Comparison of ENCODE assay signal across 35 cellular contexts in genomic region chr2:147779440-147779839, GRCh38.
A peak's percentile ranks its signal among the peaks of the same experiment; 100 is the strongest.
DNase-seq lines count a peak whose midpoint lies in the region; ATAC-seq, FAIRE-seq and TF ChIP-seq lines count a peak whose summit lies in the region.
"Had no signal": no experiment of that assay in that cellular context is flagged by ENCODE, and none has a peak within 500 bp of the region (broad histone marks: within the 10 kb centered on the region; RNA-seq: fewer than 3 reads in every experiment).

No MANE protein-coding gene starts in this region.

- H3K36me3 ChIP-seq in PC-3 (ENCODE audit: low read depth, low read length) (no peaks in the 10 kb centered on the region), astrocyte (ENCODE audit: insufficient read depth, low read length) (no peaks in the 10 kb centered on the region), trophoblast cell (ENCODE audit: control insufficient read depth in 1 of 2, insufficient read depth in 2 of 2, low read length in 2 of 2) (no peaks in the 10 kb centered on the region)
- H3K36me3 ChIP-seq: BE2C; BLaER1; BLaER1 treated with 17β-estradiol and CSF1 and Interleukin-3, amounts not matched to agents 10 nM and 100 nM had no signal

- no peaks in the 10 kb centered on the region for H3K36me3 Mint-ChIP-seq in astrocyte (ENCODE audit: low read depth, unreplicated experiment)
- H3K36me3 Mint-ChIP-seq: CD14-positive monocyte; CD4-positive, alpha-beta memory T cell; CD4-positive, CD25-positive, alpha-beta regulatory T cell; CD8-positive, alpha-beta T cell had no signal

- H3K14ac ChIP-seq in trophoblast cell (ENCODE audit: low read length), result no peak overlapping the region

- peak overlapping the region; percentile 55 for H4K91ac ChIP-seq in trophoblast cell (ENCODE audit: low read depth, low read length)

- H3K79me2 ChIP-seq in PC-3 (ENCODE audit: low read length) (no peaks in the 10 kb centered on the region), astrocyte (ENCODE audit: insufficient read depth, low read length) (no peaks in the 10 kb centered on the region), trophoblast cell (ENCODE audit: control insufficient read depth, insufficient read depth, low read length, poor library complexity) (peaks cover 2% of the 10 kb centered on the region)

- H3K4me1 Mint-ChIP-seq in astrocyte (ENCODE audit: low read depth, unreplicated experiment), result peaks cover 12% of the 10 kb centered on the region
- H3K4me1 Mint-ChIP-seq: B cell; CD14-positive monocyte; CD4-positive, CD25-positive, alpha-beta regulatory T cell; CD8-positive, alpha-beta memory T cell had no signal

- peak overlapping the region; percentile 73 for H4K8ac ChIP-seq in trophoblast cell (ENCODE audit: low read depth, low read length)

- no peaks in the 10 kb centered on the region for H3K27me3 ChIP-seq in PC-3 (ENCODE audit: low read length)
- H3K27me3 ChIP-seq in astrocyte (ENCODE audit: insufficient read depth, low read length), result no peaks in the 10 kb centered on the region
- H3K27me3 ChIP-seq in trophoblast cell (ENCODE audit: insufficient read depth, low read length), result no peaks in the 10 kb centered on the region
- H3K27me3 ChIP-seq: BE2C; BLaER1; BLaER1 treated with 17β-estradiol and CSF1 and Interleukin-3, amounts not matched to agents 10 nM and 100 nM had no signal

- H2AFZ ChIP-seq in PC-3 (ENCODE audit: low read length), result no peak overlapping the region
- no peak overlapping the region for H2AFZ ChIP-seq in astrocyte (ENCODE audit: low read depth, low read length)
- no peak overlapping the region for H2AFZ ChIP-seq in trophoblast cell (ENCODE audit: insufficient read depth, low read length, poor library complexity)

- no TSS peak for BruUV-seq in PC-3 (replicated peaks; lab: Mats Ljungman, UMichigan)

- H3K4ac ChIP-seq in trophoblast cell (ENCODE audit: low read depth, low read length), result no peak overlapping the region

- POLR2A ChIA-PET in PC-3 (lab: Charles Lee; ENCODE audit: unreplicated experiment), result no interaction called here

- H3K27ac ChIP-seq in PC-3 (ENCODE audit: low read length) (no peak overlapping the region), astrocyte (ENCODE audit: low read depth, low read length) (no peak overlapping the region), trophoblast cell (ENCODE audit: low read depth, low read length) (peak overlapping the region; percentile 70)
- H3K27ac ChIP-seq: 22Rv1; A549; BLaER1; BLaER1 treated with 17β-estradiol and CSF1 and Interleukin-3, amounts not matched to agents 10 nM and 100 nM; C4-2B had no signal

- no peak overlapping the region for H3K23ac ChIP-seq in trophoblast cell (ENCODE audit: low read length)

- H3K79me1 ChIP-seq in trophoblast cell (ENCODE audit: low read length), result peaks cover 2% of the 10 kb centered on the region

- no peaks in the 10 kb centered on the region for H3K9me2 ChIP-seq in PC-3 (replicated peaks; ENCODE audit: low read length)

- WGBS in trophoblast cell (ENCODE audit: extremely low coverage, insufficient coverage, insufficient read length), result no CpG with 5 or more reads among the region's 1 CpG

- no peak overlapping the region for H2AK5ac ChIP-seq in trophoblast cell (ENCODE audit: low read length)

- no peaks in the 10 kb centered on the region for H3K27me3 Mint-ChIP-seq in astrocyte (ENCODE audit: low read depth, unreplicated experiment)
- H3K27me3 Mint-ChIP-seq: CD4-positive, alpha-beta T cell; CD4-positive, CD25-positive, alpha-beta regulatory T cell; CD8-positive, alpha-beta memory T cell had no signal

- H4K20me1 ChIP-seq in PC-3 (ENCODE audit: low read length) (no peaks in the 10 kb centered on the region), astrocyte (ENCODE audit: insufficient read depth, low read length) (no peaks in the 10 kb centered on the region)
- H4K20me1 ChIP-seq: BLaER1; BLaER1 treated with 17β-estradiol and CSF1 and Interleukin-3, amounts not matched to agents 10 nM and 100 nM had no signal

- peak overlapping the region; percentile 13 for H3K27ac Mint-ChIP-seq in astrocyte (ENCODE audit: unreplicated experiment)
- H3K27ac Mint-ChIP-seq: B cell; CD14-positive monocyte; CD4-positive, alpha-beta memory T cell; CD4-positive, alpha-beta T cell; CD4-positive, CD25-positive, alpha-beta regulatory T cell; CD8-positive, alpha-beta memory T cell; CD8-positive, alpha-beta T cell had no signal

- FAIRE-seq in astrocyte (lab: Jason Lieb, UNC) (no peak), GM19239 (lab: Jason Lieb, UNC) (no peak)
- FAIRE-seq: A204.1, A549, D721Med had no signal

- ATAC-seq in PC-3, result peak; percentile 60
- ATAC-seq in GM21737 (IDR thresholded peaks at IDR 0.05; ENCODE audit: unreplicated experiment), result no peak
- ATAC-seq: A549; CD8-positive, alpha-beta T cell had no signal

- no peak overlapping the region for H2BK12ac ChIP-seq in trophoblast cell (ENCODE audit: low read length)

- H3K4me3 ChIP-seq in PC-3 (ENCODE audit: low read length), result no peak overlapping the region
- H3K4me3 ChIP-seq in astrocyte (ENCODE audit: insufficient read depth, low read depth, low read length), result no peak overlapping the region
- H3K4me3 ChIP-seq in trophoblast cell (ENCODE audit: low read depth, low read length), result no peak overlapping the region
- H3K4me3 ChIP-seq: A549; BLaER1; BLaER1 treated with 17β-estradiol and CSF1 and Interleukin-3, amounts not matched to agents 10 nM and 100 nM had no signal

- H3K4me1 ChIP-seq in PC-3 (ENCODE audit: insufficient read depth, low read length) (0 out of 2 replicates have a peak, but pooled peaks cover 7% of the 10 kb centered on the region), astrocyte (ENCODE audit: insufficient read depth, low read length) (no peaks in the 10 kb centered on the region), trophoblast cell (ENCODE audit: control insufficient read depth in 1 of 2, insufficient read depth in 2 of 2, low read length in 2 of 2) (peaks cover 0 to 4% of the 10 kb centered on the region in 2 experiments)
- H3K4me1 ChIP-seq: A549; BE2C; BLaER1; BLaER1 treated with 17β-estradiol and CSF1 and Interleukin-3, amounts not matched to agents 10 nM and 100 nM; Caco-2 had no signal

- CTCF ChIA-PET in PC-3 (lab: Charles Lee), result no interaction called here

- intact Hi-C loops in PC-3 (cut with micrococcal nuclease), result no loop called here

- TF ChIP-seq CTCF in PC-3 (conservative IDR thresholded peaks at IDR 0.05; ENCODE audit: low read depth, low read length), result no peak
- no peak for TF ChIP-seq CTCF in astrocyte (IDR thresholded peaks at IDR 0.05; ENCODE audit: insufficient read depth, low read depth, low read length)

- H3K4me2 ChIP-seq in PC-3 (ENCODE audit: low read length), result no peak overlapping the region
- no peak overlapping the region for H3K4me2 ChIP-seq in astrocyte (ENCODE audit: low read length)
- no peak overlapping the region for H3K4me2 ChIP-seq in trophoblast cell (ENCODE audit: low read length)
- H3K4me2 ChIP-seq: A549; BLaER1; BLaER1 treated with 17β-estradiol and CSF1 and Interleukin-3, amounts not matched to agents 10 nM and 100 nM had no signal

- no peaks in the 10 kb centered on the region for H3K9me3 ChIP-seq in PC-3 (ENCODE audit: low read length)
- H3K9me3 ChIP-seq in astrocyte (ENCODE audit: insufficient read depth, low read depth, low read length), result no peaks in the 10 kb centered on the region
- H3K9me3 ChIP-seq in trophoblast cell (ENCODE audit: insufficient read depth, low read depth, low read length), result no peaks in the 10 kb centered on the region
- H3K9me3 ChIP-seq: A549; BE2C; BLaER1; BLaER1 treated with 17β-estradiol and CSF1 and Interleukin-3, amounts not matched to agents 10 nM and 100 nM; Caco-2 had no signal

- H3K4me3 Mint-ChIP-seq in astrocyte (ENCODE audit: unreplicated experiment), result no peak overlapping the region
- H3K4me3 Mint-ChIP-seq: B cell; CD14-positive monocyte; CD4-positive, alpha-beta memory T cell; CD4-positive, alpha-beta T cell; CD4-positive, CD25-positive, alpha-beta regulatory T cell; CD8-positive, alpha-beta memory T cell; CD8-positive, alpha-beta T cell had no signal

- peak overlapping the region; percentile 66 for H2BK120ac ChIP-seq in trophoblast cell (ENCODE audit: insufficient read depth, low read length, poor library complexity)

- DNase-seq in PC-3, result no peak
- no peak for DNase-seq in astrocyte (ENCODE audit: low read depth)
- DNase-seq in trophoblast cell, result no peak
- DNase-seq in GM19239 (ENCODE audit: insufficient read length, low spot score), result no peak
- no peak for DNase-seq in middle frontal gyrus (ENCODE audit: extremely low spot score, low spot score)
- DNase-seq: 8988T; ACHN; AML-193; BE2C; C1 segment of cervical spinal cord; Caco-2; Calu3; CD4-positive, alpha-beta memory T cell; CD4-positive, alpha-beta T cell; CD4-positive, CD25-positive, alpha-beta regulatory T cell; CD8-positive, alpha-beta memory T cell; CD8-positive, alpha-beta T cell; COR-L47; DMS 273 treated with DMSO at 0.1 percent for 48 hours; DMS153; DMS53; DMS79; DMS79 treated with DMSO at 0.1 percent for 48 hours; DND-41; EL had no signal

- no peaks in the 10 kb centered on the region for H3K9me3 Mint-ChIP-seq in astrocyte (ENCODE audit: unreplicated experiment)
- H3K9me3 Mint-ChIP-seq: CD4-positive, alpha-beta T cell; CD8-positive, alpha-beta memory T cell; CD8-positive, alpha-beta T cell had no signal

- H4K12ac ChIP-seq in trophoblast cell (ENCODE audit: low read depth, low read length), result no peak overlapping the region

- H3K18ac ChIP-seq in trophoblast cell (ENCODE audit: low read length), result no peak overlapping the region

- no peak overlapping the region for H3K9ac ChIP-seq in PC-3 (ENCODE audit: low read length)
- H3K9ac ChIP-seq in astrocyte (ENCODE audit: low read length), result no peak overlapping the region
- H3K9ac ChIP-seq in trophoblast cell (ENCODE audit: low read length), result no peak overlapping the region
- H3K9ac ChIP-seq: BLaER1; BLaER1 treated with 17β-estradiol and CSF1 and Interleukin-3, amounts not matched to agents 10 nM and 100 nM had no signal

- H2BK5ac ChIP-seq in trophoblast cell (ENCODE audit: low read depth, low read length, poor library complexity), result peak overlapping the region; percentile 84

- no peaks in the 10 kb centered on the region for H3F3A ChIP-seq in PC-3 (ENCODE audit: low read length, unreplicated experiment)
